Comparison of ENCODE assay signal across 1 cellular context in genomic region chr18:46261799-46262198, GRCh38.
A peak's percentile ranks its signal among the peaks of the same experiment; 100 is the strongest.
TF ChIP-seq lines count a peak whose summit lies in the region.

No MANE protein-coding gene starts in this region.

TF ChIP-seq in GM23338, 12 proteins besides CTCF, POLR2A, EP300 and RAD21:
- peak; percentile 48; the same call in 1 of the 2 replicates for TF ChIP-seq ZNF462 (CRISPR knock-in tag; IDR thresholded peaks at IDR 0.05)
- TF ChIP-seq ZNF331 (CRISPR knock-in tag; IDR thresholded peaks at IDR 0.05; ENCODE audit: low read depth) = no peak
- peak; percentile 78 for TF ChIP-seq NANOG (IDR thresholded peaks at IDR 0.05; ENCODE audit: borderline replicate concordance)
